In genomic region chr1:162165528-162165927, GRCh38 we compare ENCODE assay signal across 26 cellular contexts.
A peak's percentile ranks its signal among the peaks of the same experiment; 100 is the strongest.
DNase-seq lines count a peak whose midpoint lies in the region; ATAC-seq and TF ChIP-seq lines count a peak whose summit lies in the region.
"Had no signal": no experiment of that assay in that cellular context is flagged by ENCODE, and none has a peak within 500 bp of the region (broad histone marks: within the 10 kb centered on the region; RNA-seq: fewer than 3 reads in every experiment).

No MANE protein-coding gene starts in this region.

- no peak for ATAC-seq in Panc1
- no peak for ATAC-seq in activated CD4-positive, alpha-beta T cell treated with anti-CD3 and anti-CD28 coated beads for 36 hours
- ATAC-seq in HG03432 (IDR thresholded peaks at IDR 0.05; ENCODE audit: unreplicated experiment), result no peak
- ATAC-seq: CD8-positive, alpha-beta T cell; naive thymus-derived CD8-positive, alpha-beta T cell; Right ventricle myocardium inferior; SK-N-SH treated with all-trans-retinoic acid at 6 μM for 48 hours; stimulated activated naive CD8-positive, alpha-beta T cell treated with anti-CD3 and anti-CD28 coated beads, Interleukin-15, amount 100 ng/mL, for 72 hours had no signal

- peaks cover 12% of the 10 kb centered on the region for H3K79me1 ChIP-seq in trophoblast cell (ENCODE audit: low read length)

- H4K12ac ChIP-seq in trophoblast cell (ENCODE audit: low read depth, low read length), result no peak overlapping the region

- peak overlapping the region; percentile 61 for H2BK120ac ChIP-seq in trophoblast cell (ENCODE audit: insufficient read depth, low read length, poor library complexity)

- no peak for TF ChIP-seq CTCF in Panc1 (IDR thresholded peaks at IDR 0.05)
- TF ChIP-seq CTCF in foreskin fibroblast (IDR thresholded peaks at IDR 0.05; ENCODE audit: low read depth, low read length), result no peak

- peak overlapping the region; percentile 71 for H3K27ac ChIP-seq in Panc1 (ENCODE audit: low read length)
- no peak overlapping the region for H3K27ac ChIP-seq in trophoblast cell (ENCODE audit: low read depth, low read length)
- H3K27ac ChIP-seq: skin epidermis, thyroid gland, WERI-Rb-1 had no signal

- H3K4me1 ChIP-seq in Panc1 (ENCODE audit: control insufficient read depth, insufficient read depth, low read length), result peaks cover 70% of the 10 kb centered on the region
- H3K4me1 ChIP-seq in trophoblast cell (ENCODE audit: control insufficient read depth in 1 of 2, insufficient read depth in 2 of 2, low read length in 2 of 2), result peaks cover 20 to 35% of the 10 kb centered on the region in 2 experiments
- H3K4me1 ChIP-seq: thyroid gland had no signal

- POLR2A ChIA-PET in Panc1 (lab: Charles Lee), result no interaction called here
- POLR2A ChIA-PET in activated CD4-positive, alpha-beta T cell treated with anti-CD3 and anti-CD28 coated beads for 36 hours (lab: Charles Lee), result no interaction called here

- H3K4me3 ChIP-seq in Panc1 (ENCODE audit: low read depth in 2 of 2, low read length in 2 of 2) (no peak overlapping the region), trophoblast cell (ENCODE audit: low read depth, low read length) (no peak overlapping the region), foreskin fibroblast (ENCODE audit: low read depth in 1 of 2, low read length in 2 of 2) (no peak overlapping the region)
- H3K4me3 ChIP-seq: skin epidermis, thyroid gland had no signal

- in situ Hi-C loops in Panc1 (cut with HindIII; ENCODE audit: low pct_unique_long_range_greater_than_20kb, low sequenced_read_pairs), result no loop called here

- H3K9me3 ChIP-seq in Panc1 (ENCODE audit: control insufficient read depth, insufficient read depth, low read depth, low read length), result no peaks in the 10 kb centered on the region
- H3K9me3 ChIP-seq in trophoblast cell (ENCODE audit: insufficient read depth, low read depth, low read length), result peaks cover 1% of the 10 kb centered on the region
- H3K9me3 ChIP-seq: thyroid gland had no signal

- H3K27me3 ChIP-seq in Panc1 (ENCODE audit: control insufficient read depth, insufficient read depth, low read length) (no peaks in the 10 kb centered on the region), trophoblast cell (ENCODE audit: insufficient read depth, low read length) (no peaks in the 10 kb centered on the region)
- H3K27me3 ChIP-seq: thyroid gland had no signal

- CTCF ChIA-PET in Panc1 (lab: Charles Lee), result no interaction called here
- CTCF ChIA-PET in activated CD4-positive, alpha-beta T cell treated with anti-CD3 and anti-CD28 coated beads for 36 hours (lab: Charles Lee), result no interaction called here

- H3K9ac ChIP-seq in trophoblast cell (ENCODE audit: low read length), result no peak overlapping the region

- H3K36me3 ChIP-seq in Panc1 (ENCODE audit: control insufficient read depth, insufficient read depth, low read length), result no peaks in the 10 kb centered on the region
- no peaks in the 10 kb centered on the region for H3K36me3 ChIP-seq in trophoblast cell (ENCODE audit: control insufficient read depth in 1 of 2, insufficient read depth in 2 of 2, low read length in 2 of 2)
- H3K36me3 ChIP-seq: thyroid gland, WERI-Rb-1 had no signal

- H2AFZ ChIP-seq in trophoblast cell (ENCODE audit: insufficient read depth, low read length, poor library complexity), result peak overlapping the region; percentile 80

- H2BK5ac ChIP-seq in trophoblast cell (ENCODE audit: low read depth, low read length, poor library complexity), result no peak overlapping the region

- peak overlapping the region; percentile 60 for H3K14ac ChIP-seq in trophoblast cell (ENCODE audit: low read length)

- no peaks in the 10 kb centered on the region for H3K36me3 Mint-ChIP-seq in activated CD4-positive, alpha-beta T cell treated with anti-CD3 and anti-CD28 coated beads for 36 hours (ENCODE audit: low read depth)
- H3K36me3 Mint-ChIP-seq: CD8-positive, alpha-beta T cell; mesothelial cell of epicardium; naive thymus-derived CD8-positive, alpha-beta T cell had no signal

- no peaks in the 10 kb centered on the region for H3K9me3 Mint-ChIP-seq in activated CD4-positive, alpha-beta T cell treated with anti-CD3 and anti-CD28 coated beads for 36 hours (ENCODE audit: low read depth)
- H3K9me3 Mint-ChIP-seq: activated CD4-positive, alpha-beta T cell treated with anti-CD3 and anti-CD28 coated beads, Interleukin-2, amount 10 ng/mL, durations not matched to agents 7 days and 5 days; activated naive CD4-positive, alpha-beta T cell treated with anti-CD3 and anti-CD28 coated beads for 36 hours; CD8-positive, alpha-beta T cell; naive thymus-derived CD8-positive, alpha-beta T cell; stimulated activated naive CD8-positive, alpha-beta T cell treated with anti-CD3 and anti-CD28 coated beads, Interleukin-15, amount 100 ng/mL, for 72 hours had no signal

- no peak overlapping the region for H3K27ac Mint-ChIP-seq in activated CD4-positive, alpha-beta T cell treated with anti-CD3 and anti-CD28 coated beads for 36 hours
- H3K27ac Mint-ChIP-seq: activated CD4-positive, alpha-beta T cell treated with anti-CD3 and anti-CD28 coated beads, Interleukin-2, amount 10 ng/mL, durations not matched to agents 7 days and 5 days; activated naive CD4-positive, alpha-beta T cell treated with anti-CD3 and anti-CD28 coated beads for 36 hours; CD8-positive, alpha-beta T cell; mesothelial cell of epicardium; naive thymus-derived CD8-positive, alpha-beta T cell; stimulated activated naive CD8-positive, alpha-beta T cell treated with anti-CD3 and anti-CD28 coated beads, Interleukin-15, amount 100 ng/mL, for 72 hours had no signal

- DNase-seq in NCI-H2029 (lab: John Stamatoyannopoulos, UW) (peak; percentile 37), NCI-H2029 treated with DMSO at 0.1 percent for 48 hours (lab: John Stamatoyannopoulos, UW) (no peak), NCI-H1694 treated with DMSO at 0.1 percent for 48 hours (lab: John Stamatoyannopoulos, UW) (peak; percentile 39), Panc1 (ENCODE audit: low read depth, low spot score) (no peak), trophoblast cell (no peak), foreskin fibroblast (no peak)
- no peak for DNase-seq in activated CD4-positive, alpha-beta T cell treated with anti-CD3 and anti-CD28 coated beads for 36 hours
- DNase-seq: 8988T; activated CD4-positive, alpha-beta T cell treated with anti-CD3 and anti-CD28 coated beads, Interleukin-2, amount 10 ng/mL, durations not matched to agents 7 days and 5 days; activated naive CD4-positive, alpha-beta T cell treated with anti-CD3 and anti-CD28 coated beads for 36 hours; amniotic stem cell; CD8-positive, alpha-beta T cell; DMS79; effector CD4-positive, alpha-beta T cell; IMR-90; naive thymus-derived CD8-positive, alpha-beta T cell; NCI-H1417 treated with DMSO at 0.1 percent for 48 hours; stimulated activated naive CD8-positive, alpha-beta T cell treated with anti-CD3 and anti-CD28 coated beads, Interleukin-15, amount 100 ng/mL, for 72 hours; T-helper 2 cell; thyroid gland; WERI-Rb-1 had no signal

- no CpG with 5 or more reads among the region's 3 CpGs for WGBS in trophoblast cell (ENCODE audit: extremely low coverage, insufficient coverage, insufficient read length)

- H3K4me2 ChIP-seq in trophoblast cell (ENCODE audit: low read length), result no peak overlapping the region

- peak overlapping the region; percentile 88 for H2BK12ac ChIP-seq in trophoblast cell (ENCODE audit: low read length)

- H3K4ac ChIP-seq in trophoblast cell (ENCODE audit: low read depth, low read length), result peak overlapping the region; percentile 37

- intact Hi-C loops in Panc1 (cut with micrococcal nuclease; ENCODE audit: unreplicated experiment), result no loop called here
- intact Hi-C loops in activated CD4-positive, alpha-beta T cell treated with anti-CD3 and anti-CD28 coated beads for 36 hours (cut with DNase I, micrococcal nuclease), result no loop called here

- H3K23ac ChIP-seq in trophoblast cell (ENCODE audit: low read length), result no peak overlapping the region

- H3K79me2 ChIP-seq in trophoblast cell (ENCODE audit: control insufficient read depth, insufficient read depth, low read length, poor library complexity), result peaks cover 3% of the 10 kb centered on the region

- no peak overlapping the region for H3K4me3 Mint-ChIP-seq in activated CD4-positive, alpha-beta T cell treated with anti-CD3 and anti-CD28 coated beads for 36 hours
- H3K4me3 Mint-ChIP-seq: activated CD4-positive, alpha-beta T cell treated with anti-CD3 and anti-CD28 coated beads, Interleukin-2, amount 10 ng/mL, durations not matched to agents 7 days and 5 days; activated naive CD4-positive, alpha-beta T cell treated with anti-CD3 and anti-CD28 coated beads for 36 hours; CD8-positive, alpha-beta T cell; mesothelial cell of epicardium; naive thymus-derived CD8-positive, alpha-beta T cell; stimulated activated naive CD8-positive, alpha-beta T cell treated with anti-CD3 and anti-CD28 coated beads, Interleukin-15, amount 100 ng/mL, for 72 hours had no signal

- no peak overlapping the region for H4K8ac ChIP-seq in trophoblast cell (ENCODE audit: low read depth, low read length)

- no TSS peak for BruUV-seq in Panc1 (replicated peaks; lab: Mats Ljungman, UMichigan)

- no peak overlapping the region for H3K18ac ChIP-seq in trophoblast cell (ENCODE audit: low read length)

- peak overlapping the region; percentile 77 for H2AK5ac ChIP-seq in trophoblast cell (ENCODE audit: low read length)

- no peak overlapping the region for H4K91ac ChIP-seq in trophoblast cell (ENCODE audit: low read depth, low read length)

- H3K27me3 Mint-ChIP-seq in activated CD4-positive, alpha-beta T cell treated with anti-CD3 and anti-CD28 coated beads for 36 hours, result peaks cover 27% of the 10 kb centered on the region

- H3K4me1 Mint-ChIP-seq in activated CD4-positive, alpha-beta T cell treated with anti-CD3 and anti-CD28 coated beads for 36 hours, result no peaks in the 10 kb centered on the region
- H3K4me1 Mint-ChIP-seq: activated CD4-positive, alpha-beta T cell treated with anti-CD3 and anti-CD28 coated beads, Interleukin-2, amount 10 ng/mL, durations not matched to agents 7 days and 5 days; naive thymus-derived CD8-positive, alpha-beta T cell; stimulated activated naive CD8-positive, alpha-beta T cell treated with anti-CD3 and anti-CD28 coated beads, Interleukin-15, amount 100 ng/mL, for 72 hours had no signal

Comparison
In these comparisons a context has a peak if more than half of its experiments do, and no peak if none do; other contexts are left out.
1. DNase-seq: peak in NCI-H2029 (single experiment) and NCI-H1694 treated with DMSO at 0.1 percent for 48 hours (single experiment); none in NCI-H2029 treated with DMSO at 0.1 percent for 48 hours (single experiment), Panc1 (single experiment), trophoblast cell (0 of 2), activated CD4-positive, alpha-beta T cell treated with anti-CD3 and anti-CD28 coated beads for 36 hours (single experiment) and foreskin fibroblast (0 of 2).